29 cellular contexts compared by ENCODE assay signal in genomic region chr6:17408081-17408480, GRCh38. TPM values are rescaled to one million over a fixed set of nuclear protein-coding genes. Genes with fewer than 3 reads are reported as not detected.
"Had no signal": no experiment of that assay in that cellular context is flagged by ENCODE, and none has a peak within 500 bp of the region (broad histone marks: within the 10 kb centered on the region; RNA-seq: fewer than 3 reads in every experiment).

No MANE protein-coding gene starts in this region.

- H3K36me3 Mint-ChIP-seq: activated CD4-positive, alpha-beta memory T cell treated with anti-CD3 and anti-CD28 coated beads for 36 hours; activated naive CD4-positive, alpha-beta T cell treated with anti-CD3 and anti-CD28 coated beads, Interleukin-2, amount 50 U/mL, for 24 hours; natural killer cell treated with Interleukin-12 subunit alpha and Interleukin-12 subunit beta and Interleukin-15 and Interleukin-18, amount 100 ng/mL, for 72 hours; stimulated activated effector memory CD8-positive, alpha-beta T cell treated with anti-CD3 and anti-CD28 coated beads, Interleukin-12 subunit alpha, Interleukin-12 subunit beta, amount 100 ng/mL, for 72 hours had no signal

- H3K36me3 ChIP-seq: sigmoid colon, thyroid gland, upper lobe of right lung had no signal

- H3K4me3 Mint-ChIP-seq: activated CD4-positive, alpha-beta memory T cell treated with anti-CD3 and anti-CD28 coated beads for 36 hours; activated CD4-positive, alpha-beta T cell treated with anti-CD3 and anti-CD28 coated beads, Interleukin-2, amount 10 ng/mL, durations not matched to agents 24 days and 14 days; activated naive CD4-positive, alpha-beta T cell treated with anti-CD3 and anti-CD28 coated beads, Interleukin-2, amount 50 U/mL, for 24 hours; activated naive CD8-positive, alpha-beta T cell treated with anti-CD3 and anti-CD28 coated beads, Interleukin-2, amount 50 U/mL, for 24 hours; activated T-cell treated with anti-CD3 and anti-CD28 coated beads, Interleukin-2, amount 50 U/mL, for 4 hours; activated T-helper 17 cell treated with anti-CD3 and anti-CD28 coated beads, Interleukin-2, amount 50 U/mL, for 72 hours; effector memory CD8-positive, alpha-beta T cell; natural killer cell treated with Interleukin-12 subunit alpha and Interleukin-12 subunit beta and Interleukin-15 and Interleukin-18, amount 100 ng/mL, for 72 hours; stimulated activated effector memory CD8-positive, alpha-beta T cell treated with anti-CD3 and anti-CD28 coated beads, Interleukin-12 subunit alpha, Interleukin-12 subunit beta, amount 100 ng/mL, for 72 hours; stimulated activated naive CD8-positive, alpha-beta T cell treated with anti-CD3 and anti-CD28 coated beads, Interleukin-15, Interleukin-2, amounts not matched to agents 100 ng/mL and 50 ng/mL, for 24 hours had no signal

- H3K27me3 ChIP-seq: sigmoid colon, thyroid gland, upper lobe of right lung had no signal

- H3K9me3 ChIP-seq: mucosa of descending colon, sigmoid colon, thyroid gland, upper lobe of right lung had no signal

- H3K4me1 ChIP-seq: upper lobe of right lung had no signal

- ATAC-seq: activated naive CD8-positive, alpha-beta T cell treated with anti-CD3 and anti-CD28 coated beads, Interleukin-2, amount 50 U/mL, for 24 hours; activated T-cell treated with anti-CD3 and anti-CD28 coated beads, Interleukin-2, amount 50 U/mL, for 4 hours; activated T-helper 17 cell treated with anti-CD3 and anti-CD28 coated beads, Interleukin-2, amount 50 U/mL, for 72 hours; effector memory CD8-positive, alpha-beta T cell; left lobe of liver; mucosa of descending colon; natural killer cell treated with Interleukin-12 subunit alpha and Interleukin-12 subunit beta and Interleukin-15 and Interleukin-18, amount 100 ng/mL, for 72 hours; stimulated activated effector memory CD8-positive, alpha-beta T cell treated with anti-CD3 and anti-CD28 coated beads, Interleukin-12 subunit alpha, Interleukin-12 subunit beta, amount 100 ng/mL, for 72 hours; upper lobe of right lung had no signal

- FAIRE-seq: bronchial epithelial cell, small intestine had no signal

- H3K27ac ChIP-seq: thyroid gland, upper lobe of right lung had no signal

- H3K4me1 Mint-ChIP-seq: activated CD4-positive, alpha-beta T cell treated with anti-CD3 and anti-CD28 coated beads, Interleukin-2, amount 10 ng/mL, durations not matched to agents 24 days and 14 days; activated naive CD4-positive, alpha-beta T cell treated with anti-CD3 and anti-CD28 coated beads, Interleukin-2, amount 50 U/mL, for 24 hours; activated naive CD8-positive, alpha-beta T cell treated with anti-CD3 and anti-CD28 coated beads, Interleukin-2, amount 50 U/mL, for 24 hours; activated T-helper 17 cell treated with anti-CD3 and anti-CD28 coated beads, Interleukin-2, amount 50 U/mL, for 72 hours; stimulated activated effector memory CD8-positive, alpha-beta T cell treated with anti-CD3 and anti-CD28 coated beads, Interleukin-12 subunit alpha, Interleukin-12 subunit beta, amount 100 ng/mL, for 72 hours had no signal

- H3K27me3 Mint-ChIP-seq: activated CD4-positive, alpha-beta T cell treated with anti-CD3 and anti-CD28 coated beads, Interleukin-2, amount 10 ng/mL, durations not matched to agents 24 days and 14 days had no signal

- H3K4me3 ChIP-seq: lung, mucosa of descending colon, sigmoid colon, thyroid gland, upper lobe of right lung had no signal

- H3K9me3 Mint-ChIP-seq: activated CD4-positive, alpha-beta T cell treated with anti-CD3 and anti-CD28 coated beads, Interleukin-2, amount 10 ng/mL, durations not matched to agents 24 days and 14 days; activated naive CD4-positive, alpha-beta T cell treated with anti-CD3 and anti-CD28 coated beads, Interleukin-2, amount 50 U/mL, for 24 hours; effector memory CD8-positive, alpha-beta T cell; natural killer cell treated with Interleukin-12 subunit alpha and Interleukin-12 subunit beta and Interleukin-15 and Interleukin-18, amount 100 ng/mL, for 72 hours; stimulated activated effector memory CD8-positive, alpha-beta T cell treated with anti-CD3 and anti-CD28 coated beads, Interleukin-12 subunit alpha, Interleukin-12 subunit beta, amount 100 ng/mL, for 72 hours had no signal

- DNase-seq: activated CD4-positive, alpha-beta memory T cell treated with anti-CD3 and anti-CD28 coated beads for 36 hours; activated CD4-positive, alpha-beta T cell treated with anti-CD3 and anti-CD28 coated beads, Interleukin-2, amount 10 ng/mL, durations not matched to agents 24 days and 14 days; activated CD4-positive, CD25-positive, alpha-beta regulatory T cell treated with anti-CD3 and anti-CD28 coated beads, Interleukin-2, amount 50 U/mL, for 72 hours; activated naive CD8-positive, alpha-beta T cell treated with anti-CD3 and anti-CD28 coated beads, Interleukin-2, amount 50 U/mL, for 24 hours; activated T-cell treated with anti-CD3 and anti-CD28 coated beads, Interleukin-2, amount 50 U/mL, for 4 hours; amygdala; cerebellar nuclear complex; cortex of kidney; effector memory CD8-positive, alpha-beta T cell; erythroblast; kidney glomerular epithelial cell; mesendoderm; mucosa of descending colon; sigmoid colon; small intestine; stimulated activated CD4-positive, alpha-beta T cell treated with anti-CD3 and anti-CD28 coated beads, Interleukin-4, amount 100 ng/mL, for 24 hours; substantia nigra; T-helper 2 cell; thyroid gland; upper lobe of right lung had no signal

- H3K27ac Mint-ChIP-seq: activated CD4-positive, alpha-beta memory T cell treated with anti-CD3 and anti-CD28 coated beads for 36 hours; activated CD4-positive, alpha-beta T cell treated with anti-CD3 and anti-CD28 coated beads, Interleukin-2, amount 10 ng/mL, durations not matched to agents 24 days and 14 days; activated naive CD4-positive, alpha-beta T cell treated with anti-CD3 and anti-CD28 coated beads, Interleukin-2, amount 50 U/mL, for 24 hours; activated naive CD8-positive, alpha-beta T cell treated with anti-CD3 and anti-CD28 coated beads, Interleukin-2, amount 50 U/mL, for 24 hours; activated T-helper 17 cell treated with anti-CD3 and anti-CD28 coated beads, Interleukin-2, amount 50 U/mL, for 72 hours; effector memory CD8-positive, alpha-beta T cell; natural killer cell treated with Interleukin-12 subunit alpha and Interleukin-12 subunit beta and Interleukin-15 and Interleukin-18, amount 100 ng/mL, for 72 hours; stimulated activated effector memory CD8-positive, alpha-beta T cell treated with anti-CD3 and anti-CD28 coated beads, Interleukin-12 subunit alpha, Interleukin-12 subunit beta, amount 100 ng/mL, for 72 hours; stimulated activated naive CD8-positive, alpha-beta T cell treated with anti-CD3 and anti-CD28 coated beads, Interleukin-15, Interleukin-2, amounts not matched to agents 100 ng/mL and 50 ng/mL, for 24 hours had no signal

RNA-seq across cellular contexts. Expression of gene CAP2, which starts 14.7 kb away (rescaled TPM):
- total RNA-seq: activated CD4-positive, alpha-beta memory T cell treated with anti-CD3 and anti-CD28 coated beads for 36 hours; activated CD4-positive, alpha-beta T cell treated with anti-CD3 and anti-CD28 coated beads, Interleukin-2, amount 10 ng/mL, durations not matched to agents 24 days and 14 days; activated CD8-positive, alpha-beta memory T cell treated with anti-CD3 and anti-CD28 coated beads for 36 hours; activated T-cell treated with anti-CD3 and anti-CD28 coated beads, Interleukin-2, amount 50 U/mL, for 4 hours; activated T-helper 17 cell treated with anti-CD3 and anti-CD28 coated beads, Interleukin-2, amount 50 U/mL, for 72 hours; natural killer cell treated with Interleukin-12 subunit alpha and Interleukin-12 subunit beta and Interleukin-15 and Interleukin-18, amount 100 ng/mL, for 72 hours had no signal
